In the genomic region with DNA sequence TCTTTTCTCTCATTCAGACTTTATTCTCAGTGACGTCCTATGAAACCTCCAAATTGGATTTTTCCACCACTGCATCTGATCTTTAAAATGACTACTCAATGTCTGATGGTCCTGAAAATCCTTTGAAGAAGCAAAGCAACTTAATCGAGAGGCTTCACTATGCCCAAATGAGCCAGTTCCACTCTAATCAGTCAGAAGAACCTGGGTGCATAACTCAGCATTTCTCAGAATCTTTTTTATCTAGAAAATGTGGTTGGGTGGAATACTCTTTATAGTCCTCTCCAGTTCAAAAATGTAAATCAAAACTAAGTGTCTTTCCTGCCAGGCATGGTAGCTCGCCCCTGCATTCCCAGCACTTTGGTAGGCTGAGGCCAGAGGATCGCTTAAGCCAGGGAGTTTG, we compare ENCODE assay signal across 1 cellular context.
TF ChIP-seq lines count a peak whose summit lies in the region.

No MANE protein-coding gene starts in this region.

TF ChIP-seq in K562, 482 proteins besides CTCF, POLR2A, EP300 and RAD21 (continued from another document):
- TF ChIP-seq, protein P1, sequence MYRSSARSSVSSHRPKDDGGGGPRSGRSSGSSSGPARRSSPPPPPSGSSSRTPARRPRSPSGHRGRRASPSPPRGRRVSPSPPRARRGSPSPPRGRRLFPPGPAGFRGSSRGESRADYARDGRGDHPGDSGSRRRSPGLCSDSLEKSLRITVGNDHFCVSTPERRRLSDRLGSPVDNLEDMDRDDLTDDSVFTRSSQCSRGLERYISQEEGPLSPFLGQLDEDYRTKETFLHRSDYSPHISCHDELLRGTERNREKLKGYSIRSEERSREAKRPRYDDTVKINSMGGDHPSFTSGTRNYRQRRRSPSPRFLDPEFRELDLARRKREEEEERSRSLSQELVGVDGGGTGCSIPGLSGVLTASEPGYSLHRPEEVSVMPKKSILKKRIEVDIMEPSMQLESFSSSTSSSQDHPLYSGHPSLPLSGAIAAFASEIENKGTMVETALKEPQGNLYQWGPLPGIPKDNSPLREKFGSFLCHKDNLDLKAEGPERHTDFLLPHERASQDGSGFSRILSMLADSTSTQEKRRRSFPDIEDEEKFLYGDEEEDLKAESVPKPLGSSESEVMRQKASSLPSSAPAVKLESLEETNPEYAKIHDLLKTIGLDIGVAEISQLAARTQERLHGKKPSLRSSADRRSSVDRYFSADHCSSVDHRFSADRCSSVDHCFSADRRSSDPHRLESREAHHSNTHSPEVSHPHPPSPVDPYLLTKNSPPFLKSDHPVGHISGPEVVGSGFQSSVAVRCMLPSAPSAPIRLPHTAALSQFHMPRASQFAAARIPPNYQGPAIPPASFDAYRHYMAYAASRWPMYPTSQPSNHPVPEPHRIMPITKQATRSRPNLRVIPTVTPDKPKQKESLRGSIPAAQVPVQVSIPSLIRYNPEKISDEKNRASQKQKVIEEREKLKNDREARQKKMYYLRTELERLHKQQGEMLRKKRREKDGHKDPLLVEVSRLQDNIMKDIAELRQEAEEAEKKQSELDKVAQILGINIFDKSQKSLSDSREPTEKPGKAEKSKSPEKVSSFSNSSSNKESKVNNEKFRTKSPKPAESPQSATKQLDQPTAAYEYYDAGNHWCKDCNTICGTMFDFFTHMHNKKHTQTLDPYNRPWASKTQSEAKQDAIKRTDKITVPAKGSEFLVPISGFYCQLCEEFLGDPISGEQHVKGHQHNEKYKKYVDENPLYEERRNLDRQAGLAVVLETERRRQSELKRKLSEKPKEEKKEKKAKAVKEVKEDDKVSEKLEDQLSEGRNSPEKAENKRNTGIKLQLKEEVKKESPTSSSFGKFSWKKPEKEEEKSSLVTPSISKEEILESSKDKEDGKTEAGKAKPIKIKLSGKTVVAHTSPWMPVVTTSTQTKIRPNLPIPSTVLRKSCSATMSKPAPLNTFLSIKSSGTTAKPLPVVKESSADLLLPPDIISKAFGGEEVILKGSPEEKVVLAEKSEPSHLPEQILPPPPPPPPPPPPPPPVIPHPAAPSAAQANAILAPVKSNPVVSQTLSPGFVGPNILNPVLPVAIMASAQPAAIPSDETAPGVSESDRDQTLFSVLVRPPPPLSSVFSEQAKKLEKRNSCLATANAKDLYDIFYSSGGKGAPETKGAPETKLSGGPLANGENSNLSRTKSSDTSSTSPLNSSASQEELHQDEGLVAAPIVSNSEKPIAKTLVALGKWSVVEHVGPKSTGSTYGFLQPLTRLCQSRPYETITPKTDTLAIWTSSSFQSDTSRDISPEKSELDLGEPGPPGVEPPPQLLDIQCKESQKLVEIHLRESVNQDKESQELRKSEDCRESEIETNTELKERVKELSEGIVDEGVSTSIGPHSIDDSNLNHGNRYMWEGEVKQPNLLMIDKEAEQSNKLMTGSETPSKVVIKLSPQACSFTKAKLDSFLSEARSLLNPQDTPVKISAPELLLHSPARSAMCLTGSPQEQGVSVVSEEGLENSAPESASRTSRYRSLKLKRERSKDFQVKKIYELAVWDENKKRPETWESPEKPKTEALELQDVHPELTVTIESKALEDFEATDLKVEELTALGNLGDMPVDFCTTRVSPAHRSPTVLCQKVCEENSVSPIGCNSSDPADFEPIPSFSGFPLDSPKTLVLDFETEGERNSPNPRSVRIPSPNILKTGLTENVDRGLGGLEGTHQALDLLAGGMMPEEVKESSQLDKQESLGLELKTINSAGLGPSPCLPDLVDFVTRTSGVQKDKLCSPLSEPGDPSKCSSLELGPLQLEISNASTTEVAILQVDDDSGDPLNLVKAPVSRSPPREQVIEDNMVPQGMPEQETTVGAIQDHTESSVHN (IDR thresholded peaks at IDR 0.05; ENCODE audit: borderline replicate concordance in 1 of 2, low read depth in 1 of 2) = no peak
- TF ChIP-seq, protein P2, sequence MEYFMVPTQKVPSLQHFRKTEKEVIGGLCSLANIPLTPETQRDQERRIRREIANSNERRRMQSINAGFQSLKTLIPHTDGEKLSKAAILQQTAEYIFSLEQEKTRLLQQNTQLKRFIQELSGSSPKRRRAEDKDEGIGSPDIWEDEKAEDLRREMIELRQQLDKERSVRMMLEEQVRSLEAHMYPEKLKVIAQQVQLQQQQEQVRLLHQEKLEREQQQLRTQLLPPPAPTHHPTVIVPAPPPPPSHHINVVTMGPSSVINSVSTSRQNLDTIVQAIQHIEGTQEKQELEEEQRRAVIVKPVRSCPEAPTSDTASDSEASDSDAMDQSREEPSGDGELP (CRISPR knock-in tag; IDR thresholded peaks at IDR 0.05; ENCODE audit: borderline replicate concordance) = no peak
- TF ChIP-seq MAFG (tag; conservative IDR thresholded peaks at IDR 0.05) (0 out of 2 replicates have a peak, but pooled peaks have one; percentile 26), CREBBP (IDR thresholded peaks at IDR 0.05; ENCODE audit: low read depth, low read length) (no peak), SRSF9 (IDR thresholded peaks at IDR 0.05; ENCODE audit: borderline replicate concordance, low read depth, low read length) (no peak), HOXB6 (CRISPR knock-in tag; IDR thresholded peaks at IDR 0.05; ENCODE audit: borderline replicate concordance) (no peak), PTTG1 (tag; IDR thresholded peaks at IDR 0.05; ENCODE audit: low read depth) (no peak), KLF6 (CRISPR knock-in tag; IDR thresholded peaks at IDR 0.05; ENCODE audit: borderline replicate concordance) (no peak), HDAC1 (IDR thresholded peaks at IDR 0.05) (peak in 1 of 2 experiments; percentile 77; a peak in 2 of 4 replicates), NFE2 (IDR thresholded peaks at IDR 0.05; ENCODE audit: low read depth) (peak; percentile 43; the same call in 1 of the 2 replicates), TBL1XR1 (IDR thresholded peaks at IDR 0.05; ENCODE audit: low read length in 2 of 2) (no peak), RCOR1 (IDR thresholded peaks at IDR 0.05; ENCODE audit: borderline replicate concordance in 1 of 2, low read depth in 2 of 2, low read length in 2 of 2) (peak; percentile 82 to 91; a peak in 3 of 4 replicates), HNRNPH1 (optimal IDR thresholded peaks at IDR 0.05; ENCODE audit: low read depth, low read length) (no peak), KAT8 (IDR thresholded peaks at IDR 0.05; ENCODE audit: low read depth) (no peak), MECOM (CRISPR knock-in tag; IDR thresholded peaks at IDR 0.05) (no peak), CBFA2T3 (IDR thresholded peaks at IDR 0.05) (peak; percentile 88), ZNF184 (CRISPR knock-in tag; IDR thresholded peaks at IDR 0.05) (no peak), ETV5 (CRISPR knock-in tag; IDR thresholded peaks at IDR 0.05; ENCODE audit: low read depth) (no peak), TEAD4 (IDR thresholded peaks at IDR 0.05; ENCODE audit: low read length) (peak; percentile 81), TEAD4 (CRISPR knock-in tag; IDR thresholded peaks at IDR 0.05; ENCODE audit: borderline replicate concordance) (no peak), RBM17 (IDR thresholded peaks at IDR 0.05; ENCODE audit: borderline replicate concordance, low read depth, low read length) (no peak), ARNT (IDR thresholded peaks at IDR 0.05) (0 out of 4 replicates have a peak, but pooled peaks of 1 of the 2 experiments have one; percentile 16), XRCC5 (IDR thresholded peaks at IDR 0.05; ENCODE audit: low read depth, low read length) (no peak)
- TF ChIP-seq, protein P3, sequence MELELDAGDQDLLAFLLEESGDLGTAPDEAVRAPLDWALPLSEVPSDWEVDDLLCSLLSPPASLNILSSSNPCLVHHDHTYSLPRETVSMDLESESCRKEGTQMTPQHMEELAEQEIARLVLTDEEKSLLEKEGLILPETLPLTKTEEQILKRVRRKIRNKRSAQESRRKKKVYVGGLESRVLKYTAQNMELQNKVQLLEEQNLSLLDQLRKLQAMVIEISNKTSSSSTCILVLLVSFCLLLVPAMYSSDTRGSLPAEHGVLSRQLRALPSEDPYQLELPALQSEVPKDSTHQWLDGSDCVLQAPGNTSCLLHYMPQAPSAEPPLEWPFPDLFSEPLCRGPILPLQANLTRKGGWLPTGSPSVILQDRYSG (tag; conservative IDR thresholded peaks at IDR 0.05; ENCODE audit: low read depth) = no peak
- TF ChIP-seq, protein P4, sequence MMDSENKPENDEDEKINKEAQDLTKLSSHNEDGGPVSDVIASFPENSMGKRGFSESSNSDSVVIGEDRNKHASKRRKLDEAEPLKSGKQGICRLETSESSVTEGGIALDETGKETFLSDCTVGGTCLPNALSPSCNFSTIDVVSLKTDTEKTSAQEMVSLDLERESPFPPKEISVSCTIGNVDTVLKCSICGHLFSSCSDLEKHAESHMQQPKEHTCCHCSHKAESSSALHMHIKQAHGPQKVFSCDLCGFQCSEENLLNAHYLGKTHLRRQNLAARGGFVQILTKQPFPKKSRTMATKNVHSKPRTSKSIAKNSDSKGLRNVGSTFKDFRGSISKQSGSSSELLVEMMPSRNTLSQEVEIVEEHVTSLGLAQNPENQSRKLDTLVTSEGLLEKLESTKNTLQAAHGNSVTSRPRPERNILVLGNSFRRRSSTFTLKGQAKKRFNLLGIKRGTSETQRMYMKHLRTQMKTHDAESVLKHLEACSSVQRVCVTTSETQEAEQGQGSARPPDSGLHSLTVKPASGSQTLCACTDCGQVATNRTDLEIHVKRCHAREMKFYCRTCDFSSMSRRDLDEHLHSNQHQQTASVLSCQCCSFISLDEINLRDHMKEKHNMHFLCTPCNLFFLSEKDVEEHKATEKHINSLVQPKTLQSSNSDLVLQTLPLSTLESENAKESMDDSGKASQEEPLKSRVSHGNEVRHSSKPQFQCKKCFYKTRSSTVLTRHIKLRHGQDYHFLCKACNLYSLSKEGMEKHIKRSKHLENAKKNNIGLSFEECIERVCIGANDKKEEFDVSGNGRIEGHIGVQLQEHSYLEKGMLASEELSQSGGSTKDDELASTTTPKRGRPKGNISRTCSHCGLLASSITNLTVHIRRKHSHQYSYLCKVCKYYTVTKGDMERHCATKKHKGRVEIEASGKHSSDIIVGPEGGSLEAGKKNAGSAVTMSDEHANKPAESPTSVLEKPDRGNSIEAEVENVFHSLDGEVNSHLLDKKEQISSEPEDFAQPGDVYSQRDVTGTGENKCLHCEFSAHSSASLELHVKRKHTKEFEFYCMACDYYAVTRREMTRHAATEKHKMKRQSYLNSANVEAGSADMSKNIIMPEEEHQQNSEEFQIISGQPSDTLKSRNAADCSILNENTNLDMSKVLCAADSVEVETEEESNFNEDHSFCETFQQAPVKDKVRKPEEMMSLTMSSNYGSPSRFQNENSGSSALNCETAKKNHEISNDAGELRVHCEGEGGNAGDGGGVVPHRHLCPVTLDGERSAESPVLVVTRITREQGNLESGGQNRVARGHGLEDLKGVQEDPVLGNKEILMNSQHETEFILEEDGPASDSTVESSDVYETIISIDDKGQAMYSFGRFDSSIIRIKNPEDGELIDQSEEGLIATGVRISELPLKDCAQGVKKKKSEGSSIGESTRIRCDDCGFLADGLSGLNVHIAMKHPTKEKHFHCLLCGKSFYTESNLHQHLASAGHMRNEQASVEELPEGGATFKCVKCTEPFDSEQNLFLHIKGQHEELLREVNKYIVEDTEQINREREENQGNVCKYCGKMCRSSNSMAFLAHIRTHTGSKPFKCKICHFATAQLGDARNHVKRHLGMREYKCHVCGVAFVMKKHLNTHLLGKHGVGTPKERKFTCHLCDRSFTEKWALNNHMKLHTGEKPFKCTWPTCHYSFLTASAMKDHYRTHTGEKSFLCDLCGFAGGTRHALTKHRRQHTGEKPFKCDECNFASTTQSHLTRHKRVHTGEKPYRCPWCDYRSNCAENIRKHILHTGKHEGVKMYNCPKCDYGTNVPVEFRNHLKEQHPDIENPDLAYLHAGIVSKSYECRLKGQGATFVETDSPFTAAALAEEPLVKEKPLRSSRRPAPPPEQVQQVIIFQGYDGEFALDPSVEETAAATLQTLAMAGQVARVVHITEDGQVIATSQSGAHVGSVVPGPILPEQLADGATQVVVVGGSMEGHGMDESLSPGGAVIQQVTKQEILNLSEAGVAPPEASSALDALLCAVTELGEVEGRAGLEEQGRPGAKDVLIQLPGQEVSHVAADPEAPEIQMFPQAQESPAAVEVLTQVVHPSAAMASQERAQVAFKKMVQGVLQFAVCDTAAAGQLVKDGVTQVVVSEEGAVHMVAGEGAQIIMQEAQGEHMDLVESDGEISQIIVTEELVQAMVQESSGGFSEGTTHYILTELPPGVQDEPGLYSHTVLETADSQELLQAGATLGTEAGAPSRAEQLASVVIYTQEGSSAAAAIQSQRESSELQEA (IDR thresholded peaks at IDR 0.05; ENCODE audit: low read depth) = no peak
- TF ChIP-seq, protein P5, sequence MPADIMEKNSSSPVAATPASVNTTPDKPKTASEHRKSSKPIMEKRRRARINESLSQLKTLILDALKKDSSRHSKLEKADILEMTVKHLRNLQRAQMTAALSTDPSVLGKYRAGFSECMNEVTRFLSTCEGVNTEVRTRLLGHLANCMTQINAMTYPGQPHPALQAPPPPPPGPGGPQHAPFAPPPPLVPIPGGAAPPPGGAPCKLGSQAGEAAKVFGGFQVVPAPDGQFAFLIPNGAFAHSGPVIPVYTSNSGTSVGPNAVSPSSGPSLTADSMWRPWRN (IDR thresholded peaks at IDR 0.05; ENCODE audit: low read depth) = no peak
- TF ChIP-seq, protein P6, sequence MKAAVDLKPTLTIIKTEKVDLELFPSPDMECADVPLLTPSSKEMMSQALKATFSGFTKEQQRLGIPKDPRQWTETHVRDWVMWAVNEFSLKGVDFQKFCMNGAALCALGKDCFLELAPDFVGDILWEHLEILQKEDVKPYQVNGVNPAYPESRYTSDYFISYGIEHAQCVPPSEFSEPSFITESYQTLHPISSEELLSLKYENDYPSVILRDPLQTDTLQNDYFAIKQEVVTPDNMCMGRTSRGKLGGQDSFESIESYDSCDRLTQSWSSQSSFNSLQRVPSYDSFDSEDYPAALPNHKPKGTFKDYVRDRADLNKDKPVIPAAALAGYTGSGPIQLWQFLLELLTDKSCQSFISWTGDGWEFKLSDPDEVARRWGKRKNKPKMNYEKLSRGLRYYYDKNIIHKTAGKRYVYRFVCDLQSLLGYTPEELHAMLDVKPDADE (conservative IDR thresholded peaks at IDR 0.05; ENCODE audit: control insufficient read depth, low read depth, low read length) = no peak
